9 cellular contexts compared by ENCODE assay signal in the genomic region with DNA sequence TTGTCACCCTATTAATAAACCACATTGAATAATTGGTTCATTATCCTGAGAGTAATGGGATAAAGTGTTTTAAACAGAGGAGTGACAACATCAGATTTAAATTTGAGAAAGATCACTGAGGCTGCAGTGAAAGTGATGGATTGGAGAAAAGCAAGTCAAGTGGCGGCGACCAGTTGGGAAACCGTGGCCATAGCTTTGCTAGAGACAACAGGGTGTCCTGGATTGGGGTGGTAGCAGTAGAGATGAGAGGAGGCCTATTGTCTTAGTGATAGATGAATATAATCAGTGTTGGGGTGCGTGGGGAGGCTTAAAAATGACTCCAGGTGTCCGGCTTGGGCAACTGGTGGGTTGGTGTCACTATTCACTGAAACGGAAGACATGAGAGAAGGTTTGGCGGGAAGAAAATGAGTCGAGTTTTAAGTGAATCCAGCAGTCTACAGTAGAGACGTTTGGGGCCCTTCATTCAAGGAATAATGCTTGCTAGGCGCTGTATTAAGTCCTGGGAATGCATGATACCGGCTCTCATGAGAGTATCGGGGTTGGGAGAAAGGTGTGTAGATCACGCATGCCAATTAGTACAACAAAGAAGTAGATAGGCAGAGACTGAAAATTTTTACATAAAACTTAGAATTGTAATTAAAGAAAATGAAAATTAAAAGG. TPM values are rescaled to one million over a fixed set of nuclear protein-coding genes. Genes with fewer than 3 reads are reported as not detected.
DNase-seq lines count a peak whose midpoint lies in the region; ATAC-seq, FAIRE-seq and TF ChIP-seq lines count a peak whose summit lies in the region.
"Had no signal": no experiment of that assay in that cellular context is flagged by ENCODE, and none has a peak within 500 bp of the region (broad histone marks: within the 10 kb centered on the region; RNA-seq: fewer than 3 reads in every experiment).

No MANE protein-coding gene starts in this region.

- H3K4me3 ChIP-seq in kidney (ENCODE audit: low read length in 2 of 2) (peak overlapping the region; percentile 80 to 100), thoracic aorta (peak overlapping the region; percentile 99)

- no peak for DNase-seq in stimulated activated naive CD8-positive, alpha-beta T cell treated with anti-CD3 and anti-CD28 coated beads, Interleukin-15, Interleukin-2, amounts not matched to agents 100 U/mL and 50 U/mL, for 24 hours
- DNase-seq in activated naive CD4-positive, alpha-beta T cell treated with anti-CD3 and anti-CD28 coated beads, Interleukin-2, amount 50 U/mL, for 72 hours (ENCODE audit: low spot score in 2 of 2) = peak in 1 of 2 donors; percentile 26
- DNase-seq in kidney = no peak
- no peak for DNase-seq in thoracic aorta (ENCODE audit: low spot score)
- DNase-seq in NCI-H2107 (lab: John Stamatoyannopoulos, UW) = no peak
- DNase-seq in cortex of kidney (lab: John Stamatoyannopoulos, UW) = no peak

- FAIRE-seq in kidney (lab: Jason Lieb, UNC) = no peak

- H3K27me3 Mint-ChIP-seq in stimulated activated naive CD8-positive, alpha-beta T cell treated with anti-CD3 and anti-CD28 coated beads, Interleukin-15, Interleukin-2, amounts not matched to agents 100 ng/mL and 50 ng/mL, for 24 hours = no peaks in the 10 kb centered on the region

- H3K4me3 Mint-ChIP-seq in stimulated activated naive CD8-positive, alpha-beta T cell treated with anti-CD3 and anti-CD28 coated beads, Interleukin-15, Interleukin-2, amounts not matched to agents 100 ng/mL and 50 ng/mL, for 24 hours = peak overlapping the region; percentile 96

- H3K9ac ChIP-seq in kidney (ENCODE audit: low read length in 2 of 2) = peak overlapping the region in 1 of 2 donors; percentile 34

- H3K36me3 ChIP-seq in kidney (ENCODE audit: control insufficient read depth in 1 of 2, insufficient read depth in 2 of 2, low read length in 2 of 2) (peaks cover 6 to 11% of the 10 kb centered on the region in 2 donors), thoracic aorta (peaks cover 9% of the 10 kb centered on the region)

- no peaks in the 10 kb centered on the region for H3K27me3 ChIP-seq in thoracic aorta (replicated peaks; ENCODE audit: insufficient read depth)

- H3K9me3 Mint-ChIP-seq in stimulated activated naive CD8-positive, alpha-beta T cell treated with anti-CD3 and anti-CD28 coated beads, Interleukin-15, Interleukin-2, amounts not matched to agents 100 ng/mL and 50 ng/mL, for 24 hours = no peaks in the 10 kb centered on the region
- H3K9me3 Mint-ChIP-seq in activated naive CD4-positive, alpha-beta T cell treated with anti-CD3 and anti-CD28 coated beads, Interleukin-2, amount 50 U/mL, for 72 hours = no peaks in the 10 kb centered on the region

- peaks cover 22% of the 10 kb centered on the region for H3K4me1 Mint-ChIP-seq in stimulated activated naive CD8-positive, alpha-beta T cell treated with anti-CD3 and anti-CD28 coated beads, Interleukin-15, Interleukin-2, amounts not matched to agents 100 ng/mL and 50 ng/mL, for 24 hours (ENCODE audit: low read depth)

- H3K27ac Mint-ChIP-seq in stimulated activated naive CD8-positive, alpha-beta T cell treated with anti-CD3 and anti-CD28 coated beads, Interleukin-15, Interleukin-2, amounts not matched to agents 100 ng/mL and 50 ng/mL, for 24 hours = peak overlapping the region; percentile 90
- peak overlapping the region; percentile 4 to 65 for H3K27ac Mint-ChIP-seq in activated naive CD4-positive, alpha-beta T cell treated with anti-CD3 and anti-CD28 coated beads, Interleukin-2, amount 50 U/mL, for 72 hours

- ATAC-seq in stimulated activated naive CD8-positive, alpha-beta T cell treated with anti-CD3 and anti-CD28 coated beads, Interleukin-15, Interleukin-2, amounts not matched to agents 100 U/mL and 50 U/mL, for 24 hours = no peak
- no peak for ATAC-seq in activated naive CD4-positive, alpha-beta T cell treated with anti-CD3 and anti-CD28 coated beads, Interleukin-2, amount 50 U/mL, for 72 hours
- ATAC-seq in thoracic aorta (ENCODE audit: insufficient number of reproducible peaks, low FRiP score, low read depth) (no peak), GM19397 (IDR thresholded peaks at IDR 0.05; ENCODE audit: unreplicated experiment) (no peak)

- H3K4me1 ChIP-seq in kidney (ENCODE audit: control insufficient read depth in 1 of 2, insufficient read depth in 1 of 2, low read depth in 1 of 2, low read length in 2 of 2) (peaks cover 3 to 5% of the 10 kb centered on the region in 2 donors), thoracic aorta (ENCODE audit: control insufficient read depth in 1 of 2, low read depth in 2 of 2) (peaks cover 9 to 13% of the 10 kb centered on the region in 2 donors)

- H3K36me3 Mint-ChIP-seq in stimulated activated naive CD8-positive, alpha-beta T cell treated with anti-CD3 and anti-CD28 coated beads, Interleukin-15, Interleukin-2, amounts not matched to agents 100 ng/mL and 50 ng/mL, for 24 hours (ENCODE audit: low read depth) = no peaks in the 10 kb centered on the region
- peaks cover 0 to 19% of the 10 kb centered on the region in 2 donors for H3K36me3 Mint-ChIP-seq in activated naive CD4-positive, alpha-beta T cell treated with anti-CD3 and anti-CD28 coated beads, Interleukin-2, amount 50 U/mL, for 72 hours

- TF ChIP-seq CTCF in kidney (IDR thresholded peaks at IDR 0.05; ENCODE audit: borderline replicate concordance, extremely low read depth, insufficient read depth) (no peak), thoracic aorta (IDR thresholded peaks at IDR 0.05) (no peak)

- intact Hi-C loops in kidney (cut with DNase I) = no loop called here

- no peak overlapping the region for H3K27ac ChIP-seq in kidney (ENCODE audit: low read depth in 2 of 2, low read length in 2 of 2)
- peak overlapping the region in 1 of 2 donors; percentile 75 for H3K27ac ChIP-seq in thoracic aorta

- H3K9me3 ChIP-seq in kidney (ENCODE audit: control insufficient read depth in 1 of 2, low read length in 2 of 2) = no peaks in the 10 kb centered on the region
- no peaks in the 10 kb centered on the region for H3K9me3 ChIP-seq in thoracic aorta

RNA-seq across cellular contexts. Expression of a gene that starts 0.8 kb away (rescaled TPM):
- total RNA-seq in activated naive CD4-positive, alpha-beta T cell treated with anti-CD3 and anti-CD28 coated beads, Interleukin-2, amount 50 U/mL, for 72 hours = 10 to 100 TPM in 1 of 2 donors, 1 to 10 TPM in 1; 3.2 to 19.9 TPM
- total RNA-seq in kidney (27.9 TPM), thoracic aorta (10 to 100 TPM; 17.5 to 24.4 TPM)
- 5.5 TPM for polyA plus RNA-seq in kidney (ENCODE audit: insufficient read depth, low read depth, low replicate concordance)

RNA-seq across cellular contexts. Expression of a gene that starts 7.5 kb away (rescaled TPM):
- not detected for total RNA-seq in activated naive CD4-positive, alpha-beta T cell treated with anti-CD3 and anti-CD28 coated beads, Interleukin-2, amount 50 U/mL, for 72 hours
- total RNA-seq in kidney (0.22 TPM), thoracic aorta (not detected)
- polyA plus RNA-seq in kidney (ENCODE audit: insufficient read depth, low read depth, low replicate concordance) = not detected
- total RNA-seq: myocyte had no signal

RNA-seq across cellular contexts. Expression of a gene that starts 24.7 kb away (rescaled TPM):
- total RNA-seq in activated naive CD4-positive, alpha-beta T cell treated with anti-CD3 and anti-CD28 coated beads, Interleukin-2, amount 50 U/mL, for 72 hours = not detected
- total RNA-seq in kidney = 2.3 TPM
- 2.1 TPM for polyA plus RNA-seq in kidney (ENCODE audit: insufficient read depth, low read depth, low replicate concordance)
- 10 to 100 TPM in 1 of 2 donors, 1 to 10 TPM in 1; 2.6 to 14.2 TPM for total RNA-seq in thoracic aorta
- total RNA-seq: myocyte had no signal
